ENCODE assay signal across 34 cellular contexts in genomic region chr2:220182790-220183189, GRCh38.
"Had no signal": no experiment of that assay in that cellular context is flagged by ENCODE, and none has a peak within 500 bp of the region (broad histone marks: within the 10 kb centered on the region; RNA-seq: fewer than 3 reads in every experiment).

No MANE protein-coding gene starts in this region.

- H3K27me3 Mint-ChIP-seq: activated CD4-positive, alpha-beta memory T cell treated with anti-CD3 and anti-CD28 coated beads for 36 hours; activated CD4-positive, alpha-beta T cell treated with anti-CD3 and anti-CD28 coated beads for 36 hours; activated CD4-positive, alpha-beta T cell treated with anti-CD3 and anti-CD28 coated beads, Interleukin-2, amount 10 ng/mL, durations not matched to agents 24 days and 14 days; activated CD8-positive, alpha-beta memory T cell treated with anti-CD3 and anti-CD28 coated beads, Interleukin-2, amount 10 ng/mL, durations not matched to agents 7 days and 5 days; activated naive CD8-positive, alpha-beta T cell treated with anti-CD3 and anti-CD28 coated beads, Interleukin-2, amount 10 ng/mL, durations not matched to agents 7 days and 5 days; effector memory CD8-positive, alpha-beta T cell; T-helper 17 cell had no signal

- H3K4me1 ChIP-seq: esophagus muscularis mucosa, gastroesophageal sphincter, heart right ventricle had no signal

- H3K36me3 Mint-ChIP-seq: activated CD4-positive, alpha-beta memory T cell treated with anti-CD3 and anti-CD28 coated beads for 36 hours; activated CD8-positive, alpha-beta memory T cell treated with anti-CD3 and anti-CD28 coated beads, Interleukin-2, amount 10 ng/mL, durations not matched to agents 7 days and 5 days; activated naive CD4-positive, alpha-beta T cell treated with anti-CD3 and anti-CD28 coated beads, Interleukin-2, amount 50 U/mL, for 72 hours; activated naive CD8-positive, alpha-beta T cell treated with anti-CD3 and anti-CD28 coated beads, Interleukin-2, amount 10 ng/mL, durations not matched to agents 7 days and 5 days had no signal

- H3K9me3 Mint-ChIP-seq: activated CD4-positive, alpha-beta memory T cell treated with anti-CD3 and anti-CD28 coated beads for 36 hours; activated CD4-positive, alpha-beta T cell treated with anti-CD3 and anti-CD28 coated beads, Interleukin-2, amount 10 ng/mL, durations not matched to agents 24 days and 14 days; activated naive CD4-positive, alpha-beta T cell treated with anti-CD3 and anti-CD28 coated beads for 36 hours; activated naive CD8-positive, alpha-beta T cell treated with anti-CD3 and anti-CD28 coated beads, Interleukin-2, amount 10 ng/mL, durations not matched to agents 7 days and 5 days; activated T-helper 1 cell treated with anti-CD3 and anti-CD28 coated beads, Interleukin-12 subunit alpha, Interleukin-12 subunit beta, Interleukin-2, Interleukin-4 antibody, amounts not matched to agents 30 ng/mL and 10 ng/mL and 1 ng/mL, durations not matched to agents 14 hours and 24 hours and 36 hours; activated T-helper 2 cell treated with anti-CD3 and anti-CD28 coated beads, Interferon-gamma antibody, Interleukin-2, Interleukin-4, amounts not matched to agents 10 μg/mL and 5 μg/mL and 100 μg/mL, durations not matched to agents 14 hours and 24 hours and 36 hours; T-helper 2 cell treated with Interferon-gamma antibody and Interleukin-4, amounts not matched to agents 5 μg/mL and 100 μg/mL, for 36 hours had no signal

- H3K27me3 ChIP-seq: brain microvascular endothelial cell, esophagus muscularis mucosa, gastroesophageal sphincter, heart right ventricle had no signal

- H3K4me3 Mint-ChIP-seq: activated CD4-positive, alpha-beta memory T cell treated with anti-CD3 and anti-CD28 coated beads for 36 hours; activated CD4-positive, alpha-beta T cell treated with anti-CD3 and anti-CD28 coated beads for 36 hours; activated CD4-positive, alpha-beta T cell treated with anti-CD3 and anti-CD28 coated beads, Interleukin-2, amount 10 ng/mL, durations not matched to agents 24 days and 14 days; activated CD8-positive, alpha-beta memory T cell treated with anti-CD3 and anti-CD28 coated beads, Interleukin-2, amount 10 ng/mL, durations not matched to agents 7 days and 5 days; activated CD8-positive, alpha-beta T cell treated with anti-CD3 and anti-CD28 coated beads, Interleukin-2, amount 10 ng/mL, durations not matched to agents 7 days and 5 days; activated naive CD4-positive, alpha-beta T cell treated with anti-CD3 and anti-CD28 coated beads for 36 hours; activated naive CD8-positive, alpha-beta T cell treated with anti-CD3 and anti-CD28 coated beads, Interleukin-2, amount 10 ng/mL, durations not matched to agents 7 days and 5 days; activated T-helper 1 cell treated with anti-CD3 and anti-CD28 coated beads, Interleukin-12 subunit alpha, Interleukin-12 subunit beta, Interleukin-2, Interleukin-4 antibody, amounts not matched to agents 30 ng/mL and 10 ng/mL and 1 ng/mL, durations not matched to agents 14 hours and 24 hours and 36 hours; effector memory CD8-positive, alpha-beta T cell; T-helper 17 cell; T-helper 2 cell treated with Interferon-gamma antibody and Interleukin-4, amounts not matched to agents 5 μg/mL and 100 μg/mL, for 36 hours had no signal

- DNase-seq: activated CD4-positive, alpha-beta memory T cell treated with anti-CD3 and anti-CD28 coated beads for 36 hours; activated CD4-positive, alpha-beta T cell treated with anti-CD3 and anti-CD28 coated beads for 36 hours; activated CD4-positive, alpha-beta T cell treated with anti-CD3 and anti-CD28 coated beads, Interleukin-2, amount 10 ng/mL, durations not matched to agents 24 days and 14 days; activated CD4-positive, CD25-positive, alpha-beta regulatory T cell; activated CD4-positive, CD25-positive, alpha-beta regulatory T cell treated with anti-CD3 and anti-CD28 coated beads, Interleukin-2, amount 50 U/mL, for 72 hours; activated CD8-positive, alpha-beta memory T cell treated with anti-CD3 and anti-CD28 coated beads, Interleukin-2, amount 10 ng/mL, durations not matched to agents 7 days and 5 days; activated CD8-positive, alpha-beta memory T cell treated with anti-CD3 and anti-CD28 coated beads, Interleukin-2, amount 50 U/mL, for 4 hours; activated CD8-positive, alpha-beta T cell treated with anti-CD3 and anti-CD28 coated beads, Interleukin-2, amount 10 ng/mL, durations not matched to agents 7 days and 5 days; activated effector memory CD4-positive, alpha-beta T cell treated with anti-CD3 and anti-CD28 coated beads, Interleukin-2, amount 50 U/mL, for 16 hours; activated naive CD4-positive, alpha-beta T cell treated with anti-CD3 and anti-CD28 coated beads for 36 hours; activated naive CD8-positive, alpha-beta T cell treated with anti-CD3 and anti-CD28 coated beads, Interleukin-2, amount 10 ng/mL, durations not matched to agents 7 days and 5 days; activated T-cell treated with anti-CD3 and anti-CD28 coated beads, Interleukin-2, amount 50 U/mL, for 1 hour; activated T-cell treated with anti-CD3 and anti-CD28 coated beads, Interleukin-2, amount 50 U/mL, for 48 hours; brain microvascular endothelial cell; cortex of kidney; dermis blood vessel endothelial cell; effector CD4-positive, alpha-beta T cell; effector memory CD8-positive, alpha-beta T cell; erythroblast; foreskin melanocyte; heart right ventricle; T-helper 1 cell; T-helper 17 cell; T1000; WERI-Rb-1 had no signal

- H3K9me3 ChIP-seq: esophagus muscularis mucosa, gastroesophageal sphincter, heart right ventricle had no signal

- FAIRE-seq: astrocyte, bronchial epithelial cell, colon had no signal

- ATAC-seq: activated CD4-positive, alpha-beta T cell treated with anti-CD3 and anti-CD28 coated beads for 36 hours; activated CD8-positive, alpha-beta memory T cell treated with anti-CD3 and anti-CD28 coated beads, Interleukin-2, amount 10 ng/mL, durations not matched to agents 7 days and 5 days; activated CD8-positive, alpha-beta T cell treated with anti-CD3 and anti-CD28 coated beads, Interleukin-2, amount 10 ng/mL, durations not matched to agents 7 days and 5 days; activated naive CD4-positive, alpha-beta T cell treated with anti-CD3 and anti-CD28 coated beads, Interleukin-2, amount 50 U/mL, for 72 hours; effector memory CD8-positive, alpha-beta T cell; gastroesophageal sphincter; heart right ventricle; T-helper 17 cell had no signal

- H3K27ac ChIP-seq: brain microvascular endothelial cell, esophagus muscularis mucosa, gastroesophageal sphincter, heart right ventricle, WERI-Rb-1 had no signal

- H3K4me3 ChIP-seq: esophagus muscularis mucosa, gastroesophageal sphincter, heart right ventricle had no signal

- H3K36me3 ChIP-seq: brain microvascular endothelial cell, esophagus muscularis mucosa, gastroesophageal sphincter, heart right ventricle, WERI-Rb-1 had no signal

- H3K4me1 Mint-ChIP-seq: activated CD4-positive, alpha-beta T cell treated with anti-CD3 and anti-CD28 coated beads for 36 hours; activated CD4-positive, alpha-beta T cell treated with anti-CD3 and anti-CD28 coated beads, Interleukin-2, amount 10 ng/mL, durations not matched to agents 24 days and 14 days; activated CD8-positive, alpha-beta memory T cell treated with anti-CD3 and anti-CD28 coated beads, Interleukin-2, amount 10 ng/mL, durations not matched to agents 7 days and 5 days; activated naive CD8-positive, alpha-beta T cell treated with anti-CD3 and anti-CD28 coated beads, Interleukin-2, amount 10 ng/mL, durations not matched to agents 7 days and 5 days; T-helper 17 cell had no signal

- H3K27ac Mint-ChIP-seq: activated CD4-positive, alpha-beta memory T cell treated with anti-CD3 and anti-CD28 coated beads for 36 hours; activated CD4-positive, alpha-beta T cell treated with anti-CD3 and anti-CD28 coated beads for 36 hours; activated CD4-positive, alpha-beta T cell treated with anti-CD3 and anti-CD28 coated beads, Interleukin-2, amount 10 ng/mL, durations not matched to agents 24 days and 14 days; activated CD8-positive, alpha-beta memory T cell treated with anti-CD3 and anti-CD28 coated beads, Interleukin-2, amount 10 ng/mL, durations not matched to agents 7 days and 5 days; activated CD8-positive, alpha-beta T cell treated with anti-CD3 and anti-CD28 coated beads, Interleukin-2, amount 10 ng/mL, durations not matched to agents 7 days and 5 days; activated naive CD4-positive, alpha-beta T cell treated with anti-CD3 and anti-CD28 coated beads for 36 hours; activated naive CD4-positive, alpha-beta T cell treated with anti-CD3 and anti-CD28 coated beads, Interleukin-2, amount 50 U/mL, for 72 hours; activated naive CD8-positive, alpha-beta T cell treated with anti-CD3 and anti-CD28 coated beads, Interleukin-2, amount 10 ng/mL, durations not matched to agents 7 days and 5 days; activated T-helper 1 cell treated with anti-CD3 and anti-CD28 coated beads, Interleukin-12 subunit alpha, Interleukin-12 subunit beta, Interleukin-2, Interleukin-4 antibody, amounts not matched to agents 30 ng/mL and 10 ng/mL and 1 ng/mL, durations not matched to agents 14 hours and 24 hours and 36 hours; activated T-helper 2 cell treated with anti-CD3 and anti-CD28 coated beads, Interferon-gamma antibody, Interleukin-2, Interleukin-4, amounts not matched to agents 10 μg/mL and 5 μg/mL and 100 μg/mL, durations not matched to agents 14 hours and 24 hours and 36 hours; effector memory CD8-positive, alpha-beta T cell; T-helper 17 cell; T-helper 2 cell treated with Interferon-gamma antibody and Interleukin-4, amounts not matched to agents 5 μg/mL and 100 μg/mL, for 36 hours had no signal
